In genomic region chr2:218671654-218672566, GRCh38 we compare ENCODE assay signal across 8 cellular contexts. TPM values are rescaled to one million over a fixed set of nuclear protein-coding genes. Genes with fewer than 3 reads are reported as not detected.
DNase-seq lines count a peak whose midpoint lies in the region; ATAC-seq, FAIRE-seq and TF ChIP-seq lines count a peak whose summit lies in the region.

Gene RNF25 (minus strand): TSS chr2:218672002. CDS start chr2:218671970, 32 bp downstream.
Gene STK36 (plus strand): TSS chr2:218672086. CDS start chr2:218672830, 744 bp downstream.

- H3K4me3 Mint-ChIP-seq in neural progenitor cell = peak within 1 kb of the TSS; percentile 99

- H3K9me2 ChIP-seq in MM.1S (replicated peaks; ENCODE audit: insufficient read depth, low read length) = no peaks in the 10 kb centered on the region

- H3K9ac ChIP-seq in MM.1S (ENCODE audit: low read length) (peak within 1 kb of the TSS; percentile 72), neural progenitor cell (peak within 1 kb of the TSS; percentile 87)

- H3K27ac Mint-ChIP-seq in neural progenitor cell = peak within 1 kb of the TSS; percentile 100

- H3K4me1 ChIP-seq in HAP-1 (no peaks in the 10 kb centered on the region), MM.1S (ENCODE audit: low read length) (peaks cover 10% of the 10 kb centered on the region), SJSA1 (replicated peaks) (peaks cover 12% of the 10 kb centered on the region), foreskin keratinocyte (peaks cover 3% of the 10 kb centered on the region), neural progenitor cell (peaks cover 6% of the 10 kb centered on the region)

- H3K4me2 ChIP-seq in MM.1S (ENCODE audit: low read depth, low read length) = peak within 1 kb of the TSS; percentile 75
- H3K4me2 ChIP-seq in neural progenitor cell = peak within 1 kb of the TSS; percentile 94

- H3K27ac ChIP-seq in MM.1S (ENCODE audit: low read length) (peak within 1 kb of the TSS; percentile 46; the same call in 1 of the 2 replicates), SJSA1 (peak within 1 kb of the TSS; percentile 55), foreskin keratinocyte (peak within 1 kb of the TSS; percentile 45), neural progenitor cell (peak within 1 kb of the TSS; percentile 65)

- H3K27me3 ChIP-seq in HAP-1 (ENCODE audit: low read depth) (no peaks in the 10 kb centered on the region), MM.1S (replicated peaks; ENCODE audit: insufficient read depth, low read length) (no peaks in the 10 kb centered on the region), SJSA1 (replicated peaks) (no peaks in the 10 kb centered on the region), foreskin keratinocyte (no peaks in the 10 kb centered on the region), neural progenitor cell (no peaks in the 10 kb centered on the region)

- peak within 1 kb of the TSS; percentile 73 for H2AFZ ChIP-seq in MM.1S (ENCODE audit: low read length)
- H2AFZ ChIP-seq in neural progenitor cell (replicated peaks) = peak within 1 kb of the TSS; percentile 96

- peaks cover 3% of the 10 kb centered on the region for H3K27me3 Mint-ChIP-seq in neural progenitor cell (ENCODE audit: insufficient read depth, low read depth)

- H3K79me2 ChIP-seq in MM.1S (ENCODE audit: low read length) (peaks cover 22% of the 10 kb centered on the region), neural progenitor cell (ENCODE audit: low read depth) (peaks cover 29% of the 10 kb centered on the region)

- peaks cover 17% of the 10 kb centered on the region for H3K36me3 ChIP-seq in HAP-1 (replicated peaks)
- H3K36me3 ChIP-seq in MM.1S (replicated peaks; ENCODE audit: insufficient read depth, low read length) = no peaks in the 10 kb centered on the region
- peaks cover 26% of the 10 kb centered on the region for H3K36me3 ChIP-seq in SJSA1
- H3K36me3 ChIP-seq in neural progenitor cell = no peaks in the 10 kb centered on the region

- H3K4me1 Mint-ChIP-seq in neural progenitor cell = peaks cover 21% of the 10 kb centered on the region

- H3K9me3 ChIP-seq in HAP-1 (no peaks in the 10 kb centered on the region), MM.1S (replicated peaks; ENCODE audit: insufficient read depth, low read length) (no peaks in the 10 kb centered on the region), SJSA1 (replicated peaks) (no peaks in the 10 kb centered on the region), neural progenitor cell (ENCODE audit: low read depth) (no peaks in the 10 kb centered on the region)

- peak; percentile 95 for FAIRE-seq in G401.6 (lab: Jason Lieb, UNC)

- H3K4me3 ChIP-seq in HAP-1 = peak within 1 kb of the TSS; percentile 94
- peak within 1 kb of the TSS; percentile 72 for H3K4me3 ChIP-seq in MM.1S (ENCODE audit: low read length)
- H3K4me3 ChIP-seq in SJSA1 = peak within 1 kb of the TSS; percentile 66
- H3K4me3 ChIP-seq in neural progenitor cell = peak within 1 kb of the TSS; percentile 86

- H4K20me1 ChIP-seq in MM.1S (ENCODE audit: insufficient read depth, low read length) (no peaks in the 10 kb centered on the region), neural progenitor cell (ENCODE audit: low read depth) (no peaks in the 10 kb centered on the region)

- peaks cover 11% of the 10 kb centered on the region for H3K36me3 Mint-ChIP-seq in neural progenitor cell

- no peaks in the 10 kb centered on the region for H3K9me3 Mint-ChIP-seq in neural progenitor cell

- DNase-seq in HAP-1 (ENCODE audit: low spot score in 2 of 2) (peak; percentile 91 to 93), MM.1S (peak; percentile 86), SJSA1 (ENCODE audit: low read depth in 1 of 2, low spot score in 2 of 2) (peak; percentile 86 to 91), foreskin keratinocyte (peak; percentile 59 to 79), neural progenitor cell (ENCODE audit: low spot score) (peak; percentile 94), stromal cell of bone marrow (ENCODE audit: low read depth) (peak; percentile 85)
- peak; percentile 72 for DNase-seq in activated gamma-delta T cell treated with anti-CD3 and anti-CD28 coated beads, Interleukin-2, amount 50 U/mL, for 16 hours (ENCODE audit: low read depth)

- in situ Hi-C loops in HAP-1 (cut with MboI; ENCODE audit: low sequenced_read_pairs) = loop anchor here (25.0 kb wide), 1 partner anchor 385 kb away; the partner anchor contains the start of gene TMBIM1

- no peak for TF ChIP-seq CTCF in MM.1S (IDR thresholded peaks at IDR 0.05; ENCODE audit: low read length)
- TF ChIP-seq CTCF in foreskin keratinocyte (conservative IDR thresholded peaks at IDR 0.05) = no peak
- no peak for TF ChIP-seq CTCF in neural progenitor cell (IDR thresholded peaks at IDR 0.05)

- H3F3A ChIP-seq in MM.1S (ENCODE audit: insufficient read depth, low read length) (no peaks in the 10 kb centered on the region), neural progenitor cell (ENCODE audit: low read depth) (peaks cover 5% of the 10 kb centered on the region)

- ATAC-seq in foreskin keratinocyte = peak; percentile 89

RNA-seq across cellular contexts. Expression of gene RNF25, which starts in this region (rescaled TPM):
- 29.8 and 40.5 TPM in 2 replicates for total RNA-seq in SJSA1 (2014; rRNA removed; shearing (Covaris generic))
- total RNA-seq in foreskin keratinocyte = 35.2 and 35.9 TPM in 2 replicates
- 38.3 and 40.2 TPM in 2 replicates for polyA plus RNA-seq in foreskin keratinocyte
- 9.6 and 18.5 TPM in 2 replicates for total RNA-seq in neural progenitor cell (ENCODE audit: low replicate concordance)

RNA-seq across cellular contexts. Expression of gene STK36, which starts in this region (rescaled TPM):
- total RNA-seq in SJSA1 (2014; rRNA removed; shearing (Covaris generic)) = 7.9 and 8.5 TPM in 2 replicates
- total RNA-seq in foreskin keratinocyte (16.2 and 17.2 TPM in 2 replicates), neural progenitor cell (ENCODE audit: low replicate concordance) (51.6 and 61.4 TPM in 2 replicates)
- 8.7 and 9.8 TPM in 2 replicates for polyA plus RNA-seq in foreskin keratinocyte

Comparison
In these comparisons a context has a peak if more than half of its experiments do, and no peak if none do; other contexts are left out.
1. Peak in every context shown above with its lines: DNase-seq, ATAC-seq, H3K4me3 ChIP-seq and H3K27ac ChIP-seq.